ENCODE assay signal across 9 cellular contexts in the genomic region with DNA sequence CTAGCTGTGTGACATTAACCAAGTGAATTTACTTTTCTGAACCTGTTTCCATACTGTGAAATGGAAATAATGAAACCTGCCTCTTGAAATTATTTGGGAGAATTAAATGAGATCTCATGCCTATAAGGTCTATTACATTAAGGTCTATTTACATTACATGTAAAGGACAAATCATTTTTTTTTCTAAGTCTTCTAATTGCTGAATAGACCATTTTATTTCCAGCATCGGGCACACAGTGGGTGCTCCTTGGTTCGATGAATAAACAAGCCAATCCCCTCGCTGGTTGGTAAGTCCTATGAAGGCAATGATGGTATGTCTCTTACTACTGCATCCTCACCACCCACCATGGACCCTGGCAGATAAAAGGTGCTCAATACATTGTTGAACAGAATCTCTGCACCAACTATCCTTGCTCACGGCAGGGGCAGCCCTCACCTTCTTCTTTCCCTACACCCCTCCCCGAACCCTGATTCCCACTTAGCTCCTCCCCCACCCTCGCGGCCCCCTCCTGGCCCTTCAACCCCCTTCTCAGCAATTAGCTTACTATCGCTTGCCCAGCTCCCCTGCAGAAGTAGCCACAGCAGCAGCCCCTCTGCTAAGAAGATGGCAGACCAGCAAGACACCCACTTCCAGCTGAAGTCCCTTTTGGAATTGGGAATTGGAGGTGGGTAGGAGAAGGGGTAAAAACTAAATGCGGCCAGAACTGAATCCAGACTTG. TPM values are rescaled to one million over a fixed set of nuclear protein-coding genes. Genes with fewer than 3 reads are reported as not detected.
DNase-seq lines count a peak whose midpoint lies in the region; ATAC-seq and TF ChIP-seq lines count a peak whose summit lies in the region.
"Had no signal": no experiment of that assay in that cellular context is flagged by ENCODE, and none has a peak within 500 bp of the region (broad histone marks: within the 10 kb centered on the region; RNA-seq: fewer than 3 reads in every experiment).

No MANE protein-coding gene starts in this region.

- peak overlapping the region; percentile 70 for H3K4me3 ChIP-seq in Loucy (ENCODE audit: low read length, poor library complexity, severe bottlenecking)
- H3K4me3 ChIP-seq in colonic mucosa = peak overlapping the region; percentile 73
- H3K4me3 ChIP-seq in mesendoderm (ENCODE audit: low read length) = no peak overlapping the region
- H3K4me3 ChIP-seq in suprapubic skin = peak overlapping the region; percentile 80

- peak overlapping the region; percentile 83 for H2AFZ ChIP-seq in Loucy (ENCODE audit: low read length)

- H4K20me1 ChIP-seq in Loucy (ENCODE audit: insufficient read depth, low read length, poor library complexity, severe bottlenecking) = no peaks in the 10 kb centered on the region

- no peak for TF ChIP-seq CTCF in Loucy (conservative IDR thresholded peaks at IDR 0.05; ENCODE audit: low read length)
- TF ChIP-seq CTCF in colonic mucosa (IDR thresholded peaks at IDR 0.05) = no peak
- TF ChIP-seq CTCF in suprapubic skin (IDR thresholded peaks at IDR 0.05) = no peak
- TF ChIP-seq CTCF in omental fat pad (IDR thresholded peaks at IDR 0.05) = no peak

- DNase-seq in colonic mucosa (no peak), mesendoderm (no peak), suprapubic skin (ENCODE audit: low spot score in 2 of 2) (no peak), DMS153 (lab: John Stamatoyannopoulos, UW) (no peak), omental fat pad (ENCODE audit: low spot score) (no peak)
- DNase-seq: activated CD4-positive, alpha-beta T cell treated with anti-CD3 and anti-CD28 coated beads for 36 hours; MV-4-11 had no signal

- H4K5ac ChIP-seq in mesendoderm (ENCODE audit: low read length) = no peak overlapping the region

- no peak overlapping the region for H2AK5ac ChIP-seq in mesendoderm (ENCODE audit: low read length)

- H3K79me2 ChIP-seq in Loucy (ENCODE audit: insufficient read depth, low read length) (no peaks in the 10 kb centered on the region), mesendoderm (ENCODE audit: control insufficient read depth, insufficient read depth, low read length) (peaks cover 43% of the 10 kb centered on the region)

- TF ChIP-seq POLR2A in suprapubic skin (IDR thresholded peaks at IDR 0.05) = no peak

- H3F3A ChIP-seq in Loucy (ENCODE audit: low read depth) = no peaks in the 10 kb centered on the region

- H3K18ac ChIP-seq in mesendoderm (ENCODE audit: low read length) = peak overlapping the region; percentile 18

- H3K27me3 ChIP-seq in Loucy (ENCODE audit: insufficient read depth, low read length, poor library complexity, severe bottlenecking) (no peaks in the 10 kb centered on the region), colonic mucosa (peaks cover 12% of the 10 kb centered on the region), mesendoderm (ENCODE audit: insufficient read depth, low read length, poor library complexity) (no peaks in the 10 kb centered on the region), suprapubic skin (peaks cover 45% of the 10 kb centered on the region)

- H3K4me2 ChIP-seq in Loucy (ENCODE audit: low read depth, low read length, poor library complexity, severe bottlenecking) (peak overlapping the region; percentile 82), mesendoderm (ENCODE audit: low read length) (peak overlapping the region; percentile 99)

- H3K27ac ChIP-seq in colonic mucosa = peak overlapping the region; percentile 94
- H3K27ac ChIP-seq in mesendoderm (ENCODE audit: low read depth, low read length) = no peak overlapping the region
- peak overlapping the region; percentile 81 for H3K27ac ChIP-seq in suprapubic skin

- no peak for TF ChIP-seq EP300 in suprapubic skin (IDR thresholded peaks at IDR 0.05)

- H3K36me3 ChIP-seq in Loucy (ENCODE audit: insufficient read depth, low read length) (no peaks in the 10 kb centered on the region), colonic mucosa (no peaks in the 10 kb centered on the region), mesendoderm (ENCODE audit: control insufficient read depth, insufficient read depth, low read length) (no peaks in the 10 kb centered on the region), suprapubic skin (no peaks in the 10 kb centered on the region)

- H2BK15ac ChIP-seq in mesendoderm (replicated peaks; ENCODE audit: low read depth) = no peak overlapping the region

- H3K23ac ChIP-seq in mesendoderm (ENCODE audit: low read length) = peak overlapping the region; percentile 57

- H3K9me2 ChIP-seq in Loucy (replicated peaks; ENCODE audit: low read depth, low read length) = no peaks in the 10 kb centered on the region

- WGBS in mesendoderm (ENCODE audit: extremely low coverage, insufficient coverage, low lambda C conversion rate) = no CpG with 5 or more reads among the region's 9 CpGs
- WGBS in suprapubic skin = 29% methylated on average over 9 of the region's 9 CpGs

- H4K8ac ChIP-seq in mesendoderm (ENCODE audit: low read depth, low read length) = no peak overlapping the region

- H3K9ac ChIP-seq in Loucy (ENCODE audit: low read depth, low read length, poor library complexity, severe bottlenecking) (no peak overlapping the region), colonic mucosa (ENCODE audit: low read depth in 2 of 2, low read length in 2 of 2) (peak overlapping the region; percentile 81 to 98), mesendoderm (ENCODE audit: low read length) (peak overlapping the region; percentile 92)

- H3K79me1 ChIP-seq in mesendoderm (ENCODE audit: low read length) = peaks cover 21% of the 10 kb centered on the region

- H2BK120ac ChIP-seq in mesendoderm (ENCODE audit: low read depth, low read length) = no peak overlapping the region

- ATAC-seq in HG03571 (IDR thresholded peaks at IDR 0.05; ENCODE audit: unreplicated experiment) = no peak
- no peak for ATAC-seq in omental fat pad (ENCODE audit: low FRiP score)
- ATAC-seq: activated CD4-positive, alpha-beta T cell treated with anti-CD3 and anti-CD28 coated beads for 36 hours had no signal

- H3K4ac ChIP-seq in mesendoderm (ENCODE audit: low read depth, low read length) = no peak overlapping the region

- H3K4me1 ChIP-seq in Loucy (ENCODE audit: insufficient read depth, low read length, poor library complexity, severe bottlenecking) (peaks cover 25% of the 10 kb centered on the region), colonic mucosa (peaks cover 14% of the 10 kb centered on the region), mesendoderm (ENCODE audit: control insufficient read depth, low read depth, low read length) (peaks cover 27% of the 10 kb centered on the region), suprapubic skin (peaks cover 70% of the 10 kb centered on the region)

- intact Hi-C loops in colonic mucosa (cut with DNase I) = loop anchor here (5.0 kb wide), 1 partner anchor 33 kb away; no protein-coding TSS in a partner anchor

- no peak overlapping the region for H2BK5ac ChIP-seq in mesendoderm (ENCODE audit: low read length)

- H3K9me3 ChIP-seq in Loucy (ENCODE audit: insufficient read depth, low read depth, low read length) (no peaks in the 10 kb centered on the region), colonic mucosa (no peaks in the 10 kb centered on the region), suprapubic skin (no peaks in the 10 kb centered on the region)

- H3K56ac ChIP-seq in mesendoderm (ENCODE audit: low read length) = peak overlapping the region; percentile 87

RNA-seq across cellular contexts. Expression of gene PCDH1, which starts 3.0 kb away (rescaled TPM):
- total RNA-seq in colonic mucosa (100 to 1,000 TPM in 1 of 2 donors, 10 to 100 TPM in 1; 97.3 to 105 TPM), suprapubic skin (100 to 1,000 TPM in 1 of 4 donors, 10 to 100 TPM in 3; 76.2 to 122 (median 89.5) TPM), omental fat pad (100 to 1,000 TPM in 1 of 4 donors, 10 to 100 TPM in 3; 10.6 to 148 (median 50.6) TPM)
- polyA plus RNA-seq in mesendoderm (2013, experiment 1 of 2) = 11.8 TPM
- polyA plus RNA-seq in mesendoderm (2013, experiment 2 of 2) = 12.2 TPM
- total RNA-seq: activated CD4-positive, alpha-beta T cell treated with anti-CD3 and anti-CD28 coated beads for 36 hours had no signal

RNA-seq across cellular contexts. Expression of gene DELE1, which starts 48.5 kb away (rescaled TPM):
- total RNA-seq in colonic mucosa = 10 to 100 TPM; 69.2 to 69.4 TPM
- 29.3 TPM for polyA plus RNA-seq in mesendoderm (2013, experiment 1 of 2)
- 30.5 TPM for polyA plus RNA-seq in mesendoderm (2013, experiment 2 of 2)
- 10 to 100 TPM; 42.5 to 99.6 (median 59.9) TPM for total RNA-seq in suprapubic skin
- 10 to 100 TPM; 57.3 to 87.5 (median 61.0) TPM for total RNA-seq in omental fat pad
